Comparison of ENCODE assay signal across 1 cellular context in the genomic region with DNA sequence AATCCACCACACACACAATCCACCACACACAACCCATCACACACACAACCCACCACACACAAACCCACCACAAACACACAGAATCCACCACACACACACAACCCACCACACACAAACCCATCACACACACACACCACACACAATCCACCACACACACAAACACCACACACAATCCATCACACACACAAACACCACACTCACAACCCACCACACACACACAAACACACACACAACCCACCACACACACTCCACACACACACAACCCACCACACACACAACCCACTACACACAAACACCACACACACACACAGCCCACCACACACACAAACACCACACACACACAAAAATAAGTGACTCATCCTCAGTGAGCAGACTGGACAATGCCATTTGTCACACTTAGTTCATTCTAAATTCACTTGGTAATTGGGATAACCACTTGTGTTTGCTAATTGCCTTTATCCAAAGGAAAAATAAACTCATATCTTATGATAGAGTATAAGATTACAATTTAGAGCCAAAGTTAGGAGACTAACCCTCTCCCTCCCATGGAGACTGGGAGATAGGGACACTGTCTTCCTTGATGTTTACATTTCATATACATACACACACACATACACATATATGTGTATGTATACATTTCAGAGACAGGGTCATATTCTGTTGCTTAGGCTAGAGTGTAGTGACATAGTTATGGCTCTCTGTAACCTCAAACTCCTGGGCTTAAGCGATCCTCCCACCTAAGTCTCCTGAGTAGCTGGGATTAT.
TF ChIP-seq lines count a peak whose summit lies in the region.

No MANE protein-coding gene starts in this region.

TF ChIP-seq in WTC11, 78 proteins besides CTCF, POLR2A, EP300 and RAD21:
- TF ChIP-seq, protein P1, sequence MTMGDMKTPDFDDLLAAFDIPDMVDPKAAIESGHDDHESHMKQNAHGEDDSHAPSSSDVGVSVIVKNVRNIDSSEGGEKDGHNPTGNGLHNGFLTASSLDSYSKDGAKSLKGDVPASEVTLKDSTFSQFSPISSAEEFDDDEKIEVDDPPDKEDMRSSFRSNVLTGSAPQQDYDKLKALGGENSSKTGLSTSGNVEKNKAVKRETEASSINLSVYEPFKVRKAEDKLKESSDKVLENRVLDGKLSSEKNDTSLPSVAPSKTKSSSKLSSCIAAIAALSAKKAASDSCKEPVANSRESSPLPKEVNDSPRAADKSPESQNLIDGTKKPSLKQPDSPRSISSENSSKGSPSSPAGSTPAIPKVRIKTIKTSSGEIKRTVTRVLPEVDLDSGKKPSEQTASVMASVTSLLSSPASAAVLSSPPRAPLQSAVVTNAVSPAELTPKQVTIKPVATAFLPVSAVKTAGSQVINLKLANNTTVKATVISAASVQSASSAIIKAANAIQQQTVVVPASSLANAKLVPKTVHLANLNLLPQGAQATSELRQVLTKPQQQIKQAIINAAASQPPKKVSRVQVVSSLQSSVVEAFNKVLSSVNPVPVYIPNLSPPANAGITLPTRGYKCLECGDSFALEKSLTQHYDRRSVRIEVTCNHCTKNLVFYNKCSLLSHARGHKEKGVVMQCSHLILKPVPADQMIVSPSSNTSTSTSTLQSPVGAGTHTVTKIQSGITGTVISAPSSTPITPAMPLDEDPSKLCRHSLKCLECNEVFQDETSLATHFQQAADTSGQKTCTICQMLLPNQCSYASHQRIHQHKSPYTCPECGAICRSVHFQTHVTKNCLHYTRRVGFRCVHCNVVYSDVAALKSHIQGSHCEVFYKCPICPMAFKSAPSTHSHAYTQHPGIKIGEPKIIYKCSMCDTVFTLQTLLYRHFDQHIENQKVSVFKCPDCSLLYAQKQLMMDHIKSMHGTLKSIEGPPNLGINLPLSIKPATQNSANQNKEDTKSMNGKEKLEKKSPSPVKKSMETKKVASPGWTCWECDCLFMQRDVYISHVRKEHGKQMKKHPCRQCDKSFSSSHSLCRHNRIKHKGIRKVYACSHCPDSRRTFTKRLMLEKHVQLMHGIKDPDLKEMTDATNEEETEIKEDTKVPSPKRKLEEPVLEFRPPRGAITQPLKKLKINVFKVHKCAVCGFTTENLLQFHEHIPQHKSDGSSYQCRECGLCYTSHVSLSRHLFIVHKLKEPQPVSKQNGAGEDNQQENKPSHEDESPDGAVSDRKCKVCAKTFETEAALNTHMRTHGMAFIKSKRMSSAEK (CRISPR knock-in tag; IDR thresholded peaks at IDR 0.05; ENCODE audit: borderline replicate concordance) = no peak
- TF ChIP-seq ZNF263 (CRISPR knock-in tag; IDR thresholded peaks at IDR 0.05; ENCODE audit: low read depth) (no peak), TP53 (CRISPR knock-in tag; IDR thresholded peaks at IDR 0.05) (no peak), GTF2I (CRISPR knock-in tag; conservative IDR thresholded peaks at IDR 0.05) (no peak), GRHL2 (CRISPR knock-in tag; IDR thresholded peaks at IDR 0.05; ENCODE audit: insufficient replicate concordance, severe bottlenecking) (no peak), ZNF396 (CRISPR knock-in tag; IDR thresholded peaks at IDR 0.05; ENCODE audit: borderline replicate concordance) (no peak), FOXJ3 (CRISPR knock-in tag; IDR thresholded peaks at IDR 0.05; ENCODE audit: borderline replicate concordance) (no peak), TEAD1 (CRISPR knock-in tag; IDR thresholded peaks at IDR 0.05) (no peak), TCF7 (CRISPR knock-in tag; IDR thresholded peaks at IDR 0.05; ENCODE audit: low read depth) (no peak), ZNF219 (CRISPR knock-in tag; IDR thresholded peaks at IDR 0.05; ENCODE audit: borderline replicate concordance) (no peak), ZNF671 (CRISPR knock-in tag; IDR thresholded peaks at IDR 0.05) (no peak), ZNF423 (CRISPR knock-in tag; IDR thresholded peaks at IDR 0.05) (no peak), ZBTB21 (CRISPR knock-in tag; IDR thresholded peaks at IDR 0.05; ENCODE audit: borderline replicate concordance) (no peak), ATF1 (CRISPR knock-in tag; IDR thresholded peaks at IDR 0.05) (no peak)
- TF ChIP-seq, protein P2, sequence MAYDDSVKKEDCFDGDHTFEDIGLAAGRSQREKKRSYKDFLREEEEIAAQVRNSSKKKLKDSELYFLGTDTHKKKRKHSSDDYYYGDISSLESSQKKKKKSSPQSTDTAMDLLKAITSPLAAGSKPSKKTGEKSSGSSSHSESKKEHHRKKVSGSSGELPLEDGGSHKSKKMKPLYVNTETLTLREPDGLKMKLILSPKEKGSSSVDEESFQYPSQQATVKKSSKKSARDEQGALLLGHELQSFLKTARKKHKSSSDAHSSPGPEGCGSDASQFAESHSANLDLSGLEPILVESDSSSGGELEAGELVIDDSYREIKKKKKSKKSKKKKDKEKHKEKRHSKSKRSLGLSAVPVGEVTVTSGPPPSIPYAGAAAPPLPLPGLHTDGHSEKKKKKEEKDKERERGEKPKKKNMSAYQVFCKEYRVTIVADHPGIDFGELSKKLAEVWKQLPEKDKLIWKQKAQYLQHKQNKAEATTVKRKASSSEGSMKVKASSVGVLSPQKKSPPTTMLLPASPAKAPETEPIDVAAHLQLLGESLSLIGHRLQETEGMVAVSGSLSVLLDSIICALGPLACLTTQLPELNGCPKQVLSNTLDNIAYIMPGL (CRISPR knock-in tag; IDR thresholded peaks at IDR 0.05) = no peak
- TF ChIP-seq, protein P3, sequence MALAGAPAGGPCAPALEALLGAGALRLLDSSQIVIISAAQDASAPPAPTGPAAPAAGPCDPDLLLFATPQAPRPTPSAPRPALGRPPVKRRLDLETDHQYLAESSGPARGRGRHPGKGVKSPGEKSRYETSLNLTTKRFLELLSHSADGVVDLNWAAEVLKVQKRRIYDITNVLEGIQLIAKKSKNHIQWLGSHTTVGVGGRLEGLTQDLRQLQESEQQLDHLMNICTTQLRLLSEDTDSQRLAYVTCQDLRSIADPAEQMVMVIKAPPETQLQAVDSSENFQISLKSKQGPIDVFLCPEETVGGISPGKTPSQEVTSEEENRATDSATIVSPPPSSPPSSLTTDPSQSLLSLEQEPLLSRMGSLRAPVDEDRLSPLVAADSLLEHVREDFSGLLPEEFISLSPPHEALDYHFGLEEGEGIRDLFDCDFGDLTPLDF (CRISPR knock-in tag; IDR thresholded peaks at IDR 0.05) = no peak
- TF ChIP-seq, protein P4, sequence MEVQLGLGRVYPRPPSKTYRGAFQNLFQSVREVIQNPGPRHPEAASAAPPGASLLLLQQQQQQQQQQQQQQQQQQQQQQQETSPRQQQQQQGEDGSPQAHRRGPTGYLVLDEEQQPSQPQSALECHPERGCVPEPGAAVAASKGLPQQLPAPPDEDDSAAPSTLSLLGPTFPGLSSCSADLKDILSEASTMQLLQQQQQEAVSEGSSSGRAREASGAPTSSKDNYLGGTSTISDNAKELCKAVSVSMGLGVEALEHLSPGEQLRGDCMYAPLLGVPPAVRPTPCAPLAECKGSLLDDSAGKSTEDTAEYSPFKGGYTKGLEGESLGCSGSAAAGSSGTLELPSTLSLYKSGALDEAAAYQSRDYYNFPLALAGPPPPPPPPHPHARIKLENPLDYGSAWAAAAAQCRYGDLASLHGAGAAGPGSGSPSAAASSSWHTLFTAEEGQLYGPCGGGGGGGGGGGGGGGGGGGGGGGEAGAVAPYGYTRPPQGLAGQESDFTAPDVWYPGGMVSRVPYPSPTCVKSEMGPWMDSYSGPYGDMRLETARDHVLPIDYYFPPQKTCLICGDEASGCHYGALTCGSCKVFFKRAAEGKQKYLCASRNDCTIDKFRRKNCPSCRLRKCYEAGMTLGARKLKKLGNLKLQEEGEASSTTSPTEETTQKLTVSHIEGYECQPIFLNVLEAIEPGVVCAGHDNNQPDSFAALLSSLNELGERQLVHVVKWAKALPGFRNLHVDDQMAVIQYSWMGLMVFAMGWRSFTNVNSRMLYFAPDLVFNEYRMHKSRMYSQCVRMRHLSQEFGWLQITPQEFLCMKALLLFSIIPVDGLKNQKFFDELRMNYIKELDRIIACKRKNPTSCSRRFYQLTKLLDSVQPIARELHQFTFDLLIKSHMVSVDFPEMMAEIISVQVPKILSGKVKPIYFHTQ (CRISPR knock-in tag; IDR thresholded peaks at IDR 0.05) = no peak
- TF ChIP-seq, protein P5, sequence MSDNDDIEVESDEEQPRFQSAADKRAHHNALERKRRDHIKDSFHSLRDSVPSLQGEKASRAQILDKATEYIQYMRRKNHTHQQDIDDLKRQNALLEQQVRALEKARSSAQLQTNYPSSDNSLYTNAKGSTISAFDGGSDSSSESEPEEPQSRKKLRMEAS (CRISPR knock-in tag; IDR thresholded peaks at IDR 0.05) = no peak
- TF ChIP-seq, protein P6, sequence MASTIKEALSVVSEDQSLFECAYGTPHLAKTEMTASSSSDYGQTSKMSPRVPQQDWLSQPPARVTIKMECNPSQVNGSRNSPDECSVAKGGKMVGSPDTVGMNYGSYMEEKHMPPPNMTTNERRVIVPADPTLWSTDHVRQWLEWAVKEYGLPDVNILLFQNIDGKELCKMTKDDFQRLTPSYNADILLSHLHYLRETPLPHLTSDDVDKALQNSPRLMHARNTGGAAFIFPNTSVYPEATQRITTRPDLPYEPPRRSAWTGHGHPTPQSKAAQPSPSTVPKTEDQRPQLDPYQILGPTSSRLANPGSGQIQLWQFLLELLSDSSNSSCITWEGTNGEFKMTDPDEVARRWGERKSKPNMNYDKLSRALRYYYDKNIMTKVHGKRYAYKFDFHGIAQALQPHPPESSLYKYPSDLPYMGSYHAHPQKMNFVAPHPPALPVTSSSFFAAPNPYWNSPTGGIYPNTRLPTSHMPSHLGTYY (CRISPR knock-in tag; IDR thresholded peaks at IDR 0.05) = no peak
- TF ChIP-seq, protein P7, sequence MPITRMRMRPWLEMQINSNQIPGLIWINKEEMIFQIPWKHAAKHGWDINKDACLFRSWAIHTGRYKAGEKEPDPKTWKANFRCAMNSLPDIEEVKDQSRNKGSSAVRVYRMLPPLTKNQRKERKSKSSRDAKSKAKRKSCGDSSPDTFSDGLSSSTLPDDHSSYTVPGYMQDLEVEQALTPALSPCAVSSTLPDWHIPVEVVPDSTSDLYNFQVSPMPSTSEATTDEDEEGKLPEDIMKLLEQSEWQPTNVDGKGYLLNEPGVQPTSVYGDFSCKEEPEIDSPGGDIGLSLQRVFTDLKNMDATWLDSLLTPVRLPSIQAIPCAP (CRISPR knock-in tag; IDR thresholded peaks at IDR 0.05) = no peak
